10 cellular contexts compared by ENCODE assay signal in genomic region chr17:74478369-74479100, GRCh38. TPM values are rescaled to one million over a fixed set of nuclear protein-coding genes. Genes with fewer than 3 reads are reported as not detected.
DNase-seq lines count a peak whose midpoint lies in the region; ATAC-seq and TF ChIP-seq lines count a peak whose summit lies in the region.
"Had no signal": no experiment of that assay in that cellular context is flagged by ENCODE, and none has a peak within 500 bp of the region (broad histone marks: within the 10 kb centered on the region; RNA-seq: fewer than 3 reads in every experiment).

No MANE protein-coding gene starts in this region.

- peaks cover 80% of the 10 kb centered on the region for H3K36me3 Mint-ChIP-seq in activated CD4-positive, alpha-beta T cell treated with anti-CD3 and anti-CD28 coated beads, Interleukin-2, amount 10 ng/mL, durations not matched to agents 24 days and 14 days (ENCODE audit: low read depth)
- H3K36me3 Mint-ChIP-seq in chondrocyte (ENCODE audit: low read depth) = no peaks in the 10 kb centered on the region
- H3K36me3 Mint-ChIP-seq in stimulated activated effector memory CD8-positive, alpha-beta T cell treated with anti-CD3 and anti-CD28 coated beads, Interleukin-12 subunit alpha, Interleukin-12 subunit beta, amount 100 ng/mL, for 72 hours = peaks cover 61% of the 10 kb centered on the region

- peak; percentile 89 for DNase-seq in activated CD4-positive, alpha-beta T cell treated with anti-CD3 and anti-CD28 coated beads, Interleukin-2, amount 10 ng/mL, durations not matched to agents 24 days and 14 days
- DNase-seq in activated CD4-positive, alpha-beta T cell treated with anti-CD3 and anti-CD28 coated beads for 1 hour = no peak
- DNase-seq in OCI-M1 (lab: John Stamatoyannopoulos, UW) = peak; percentile 87
- peak; percentile 40 for DNase-seq in chondrocyte (ENCODE audit: low spot score)
- no peak for DNase-seq in stimulated activated effector memory CD8-positive, alpha-beta T cell treated with anti-CD3 and anti-CD28 coated beads, Interleukin-12 subunit alpha, Interleukin-12 subunit beta, amount 100 ng/mL, for 72 hours (ENCODE audit: low spot score in 2 of 2)
- DNase-seq in NCI-H2196 (lab: John Stamatoyannopoulos, UW; ENCODE audit: unreplicated experiment) = no peak
- DNase-seq in NCI-H2029 treated with DMSO at 0.1 percent for 48 hours (lab: John Stamatoyannopoulos, UW) = no peak
- DNase-seq: NCI-H510A had no signal

- H3K27me3 Mint-ChIP-seq in activated CD4-positive, alpha-beta T cell treated with anti-CD3 and anti-CD28 coated beads, Interleukin-2, amount 10 ng/mL, durations not matched to agents 24 days and 14 days = no peaks in the 10 kb centered on the region
- peaks cover 61% of the 10 kb centered on the region for H3K27me3 Mint-ChIP-seq in chondrocyte (ENCODE audit: low read depth)

- peak overlapping the region; percentile 76 for H3K27ac Mint-ChIP-seq in activated CD4-positive, alpha-beta T cell treated with anti-CD3 and anti-CD28 coated beads, Interleukin-2, amount 10 ng/mL, durations not matched to agents 24 days and 14 days
- no peak overlapping the region for H3K27ac Mint-ChIP-seq in chondrocyte (ENCODE audit: unreplicated experiment)
- peak overlapping the region; percentile 90 for H3K27ac Mint-ChIP-seq in stimulated activated effector memory CD8-positive, alpha-beta T cell treated with anti-CD3 and anti-CD28 coated beads, Interleukin-12 subunit alpha, Interleukin-12 subunit beta, amount 100 ng/mL, for 72 hours

- peak; percentile 48 for ATAC-seq in stimulated activated effector memory CD8-positive, alpha-beta T cell treated with anti-CD3 and anti-CD28 coated beads, Interleukin-12 subunit alpha, Interleukin-12 subunit beta, amount 100 ng/mL, for 72 hours
- no peak for ATAC-seq in GM21619 (IDR thresholded peaks at IDR 0.05; ENCODE audit: unreplicated experiment)

- H3K4me3 Mint-ChIP-seq in activated CD4-positive, alpha-beta T cell treated with anti-CD3 and anti-CD28 coated beads, Interleukin-2, amount 10 ng/mL, durations not matched to agents 24 days and 14 days = peak overlapping the region; percentile 60
- H3K4me3 Mint-ChIP-seq in chondrocyte (ENCODE audit: unreplicated experiment) = no peak overlapping the region
- peak overlapping the region; percentile 37 for H3K4me3 Mint-ChIP-seq in stimulated activated effector memory CD8-positive, alpha-beta T cell treated with anti-CD3 and anti-CD28 coated beads, Interleukin-12 subunit alpha, Interleukin-12 subunit beta, amount 100 ng/mL, for 72 hours

- intact Hi-C loops in activated CD4-positive, alpha-beta T cell treated with anti-CD3 and anti-CD28 coated beads, Interleukin-2, amount 10 ng/mL, durations not matched to agents 24 days and 14 days (cut with micrococcal nuclease) = loop anchor here (1.0 kb wide), 1 partner anchor 11 kb away; no protein-coding TSS in a partner anchor

- H3K4me1 Mint-ChIP-seq in activated CD4-positive, alpha-beta T cell treated with anti-CD3 and anti-CD28 coated beads, Interleukin-2, amount 10 ng/mL, durations not matched to agents 24 days and 14 days = peaks cover 61% of the 10 kb centered on the region
- no peaks in the 10 kb centered on the region for H3K4me1 Mint-ChIP-seq in chondrocyte (ENCODE audit: low read depth)
- peaks cover 89% of the 10 kb centered on the region for H3K4me1 Mint-ChIP-seq in stimulated activated effector memory CD8-positive, alpha-beta T cell treated with anti-CD3 and anti-CD28 coated beads, Interleukin-12 subunit alpha, Interleukin-12 subunit beta, amount 100 ng/mL, for 72 hours

- H3K9me3 Mint-ChIP-seq in activated CD4-positive, alpha-beta T cell treated with anti-CD3 and anti-CD28 coated beads, Interleukin-2, amount 10 ng/mL, durations not matched to agents 24 days and 14 days = peaks cover 13% of the 10 kb centered on the region
- H3K9me3 Mint-ChIP-seq in chondrocyte (ENCODE audit: low read depth) = peaks cover 6% of the 10 kb centered on the region
- H3K9me3 Mint-ChIP-seq in stimulated activated effector memory CD8-positive, alpha-beta T cell treated with anti-CD3 and anti-CD28 coated beads, Interleukin-12 subunit alpha, Interleukin-12 subunit beta, amount 100 ng/mL, for 72 hours = peaks cover 4% of the 10 kb centered on the region

- TF ChIP-seq CTCF in chondrocyte (IDR thresholded peaks at IDR 0.05) = no peak

RNA-seq across cellular contexts. Expression of gene CD300A, which starts 12.1 kb away (rescaled TPM):
- 14.9 and 15.3 TPM in 2 replicates for total RNA-seq in activated CD4-positive, alpha-beta T cell treated with anti-CD3 and anti-CD28 coated beads, Interleukin-2, amount 10 ng/mL, durations not matched to agents 24 days and 14 days
- not detected in 3 replicates for total RNA-seq in chondrocyte

RNA-seq across cellular contexts. Expression of gene GPRC5C, which starts 46.6 kb away (rescaled TPM):
- total RNA-seq in activated CD4-positive, alpha-beta T cell treated with anti-CD3 and anti-CD28 coated beads, Interleukin-2, amount 10 ng/mL, durations not matched to agents 24 days and 14 days = 0.42 and 0.54 TPM in 2 replicates
- 18.0 to 47.8 TPM (median 47.0 TPM) in 3 replicates for total RNA-seq in chondrocyte

RNA-seq across cellular contexts. Expression of gene CD300LB, which starts 52.7 kb away (rescaled TPM):
- total RNA-seq in activated CD4-positive, alpha-beta T cell treated with anti-CD3 and anti-CD28 coated beads, Interleukin-2, amount 10 ng/mL, durations not matched to agents 24 days and 14 days = not detected in 2 replicates
- total RNA-seq in chondrocyte = not detected in 3 replicates
- total RNA-seq: skeletal muscle tissue had no signal

Comparison
In these comparisons a context has a peak if more than half of its experiments do, and no peak if none do; other contexts are left out.
1. DNase-seq: peak in activated CD4-positive, alpha-beta T cell treated with anti-CD3 and anti-CD28 coated beads, Interleukin-2, amount 10 ng/mL, durations not matched to agents 24 days and 14 days (single experiment), OCI-M1 (single experiment) and chondrocyte (single experiment); none in activated CD4-positive, alpha-beta T cell treated with anti-CD3 and anti-CD28 coated beads for 1 hour (single experiment), stimulated activated effector memory CD8-positive, alpha-beta T cell treated with anti-CD3 and anti-CD28 coated beads, Interleukin-12 subunit alpha, Interleukin-12 subunit beta, amount 100 ng/mL, for 72 hours (0 of 2), NCI-H2196 (single experiment) and NCI-H2029 treated with DMSO at 0.1 percent for 48 hours (single experiment).
2. RNA of gene CD300A, which starts 12.1 kb away (total RNA-seq): 14.9 to 15.3 TPM in activated CD4-positive, alpha-beta T cell treated with anti-CD3 and anti-CD28 coated beads, Interleukin-2, amount 10 ng/mL, durations not matched to agents 24 days and 14 days; not detected in chondrocyte; every median in the first group is over 10 times any median in the second.
3. RNA of gene GPRC5C, which starts 46.6 kb away (total RNA-seq): 18.0 to 47.8 TPM in chondrocyte; 0.42 to 0.54 TPM in activated CD4-positive, alpha-beta T cell treated with anti-CD3 and anti-CD28 coated beads, Interleukin-2, amount 10 ng/mL, durations not matched to agents 24 days and 14 days; every median in the first group is over 10 times any median in the second.